11 cellular contexts compared by ENCODE assay signal in genomic region chr2:8821276-8822217, GRCh38. TPM values are rescaled to one million over a fixed set of nuclear protein-coding genes. Genes with fewer than 3 reads are reported as not detected.
DNase-seq lines count a peak whose midpoint lies in the region; ATAC-seq and TF ChIP-seq lines count a peak whose summit lies in the region.
"Had no signal": no experiment of that assay in that cellular context is flagged by ENCODE, and none has a peak within 500 bp of the region (broad histone marks: within the 10 kb centered on the region; RNA-seq: fewer than 3 reads in every experiment).

No MANE protein-coding gene starts in this region.

- H3K9me3 ChIP-seq in T-helper 17 cell (ENCODE audit: control insufficient read depth, low read length, poor library complexity, severe bottlenecking) (no peaks in the 10 kb centered on the region), testis (no peaks in the 10 kb centered on the region)

- intact Hi-C loops in Right ventricle myocardium superior (cut with DNase I) (no loop called here), testis (cut with DNase I; ENCODE audit: low total_unique reads) (no loop called here)

- CTCF ChIA-PET in activated CD4-positive, alpha-beta T cell treated with anti-CD3 and anti-CD28 coated beads, Interleukin-2, amount 10 ng/mL, durations not matched to agents 7 days and 5 days (lab: Charles Lee): interaction anchor here (1.1 to 1.6 kb wide), 4 partner anchors 11 to 25 kb away, joined by 3 to 4 read pairs (median 4); no protein-coding TSS in a partner anchor

- H3K4me1 ChIP-seq in testis: no peaks in the 10 kb centered on the region

- 58 to 63% methylated on average over 8 of the region's 8 CpGs for WGBS in testis, 2 donors

- H3K27me3 Mint-ChIP-seq in T-helper 17 cell: no peaks in the 10 kb centered on the region
- H3K27me3 Mint-ChIP-seq in activated CD4-positive, alpha-beta T cell treated with anti-CD3 and anti-CD28 coated beads, Interleukin-2, amount 10 ng/mL, durations not matched to agents 7 days and 5 days: no peaks in the 10 kb centered on the region
- H3K27me3 Mint-ChIP-seq: activated naive CD8-positive, alpha-beta T cell treated with anti-CD3 and anti-CD28 coated beads, Interleukin-2, amount 10 ng/mL, durations not matched to agents 7 days and 5 days had no signal

- POLR2A ChIA-PET in activated CD4-positive, alpha-beta T cell treated with anti-CD3 and anti-CD28 coated beads, Interleukin-2, amount 10 ng/mL, durations not matched to agents 7 days and 5 days (lab: Charles Lee): no interaction called here

- TF ChIP-seq POLR2A in testis (IDR thresholded peaks at IDR 0.05): no peak

- TF ChIP-seq CTCF in testis (IDR thresholded peaks at IDR 0.05): no peak

- peak overlapping the region; percentile 14 for H3K27ac Mint-ChIP-seq in T-helper 17 cell
- no peak overlapping the region for H3K27ac Mint-ChIP-seq in activated CD4-positive, alpha-beta T cell treated with anti-CD3 and anti-CD28 coated beads, Interleukin-2, amount 10 ng/mL, durations not matched to agents 7 days and 5 days
- H3K27ac Mint-ChIP-seq: activated naive CD8-positive, alpha-beta T cell treated with anti-CD3 and anti-CD28 coated beads, Interleukin-2, amount 10 ng/mL, durations not matched to agents 7 days and 5 days had no signal

- H3K9me3 Mint-ChIP-seq in activated CD4-positive, alpha-beta T cell treated with anti-CD3 and anti-CD28 coated beads, Interleukin-2, amount 10 ng/mL, durations not matched to agents 7 days and 5 days: no peaks in the 10 kb centered on the region
- H3K9me3 Mint-ChIP-seq: activated naive CD8-positive, alpha-beta T cell treated with anti-CD3 and anti-CD28 coated beads, Interleukin-2, amount 10 ng/mL, durations not matched to agents 7 days and 5 days had no signal

- peaks cover 5% of the 10 kb centered on the region for H3K4me1 Mint-ChIP-seq in T-helper 17 cell
- peaks cover 2% of the 10 kb centered on the region for H3K4me1 Mint-ChIP-seq in activated CD4-positive, alpha-beta T cell treated with anti-CD3 and anti-CD28 coated beads, Interleukin-2, amount 10 ng/mL, durations not matched to agents 7 days and 5 days

- peak overlapping the region in 1 of 2 donors; percentile 46 for H3K27ac ChIP-seq in testis

- ATAC-seq in T-helper 17 cell (no peak), Right ventricle myocardium superior (ENCODE audit: poor library complexity) (peak; percentile 94)

- no peaks in the 10 kb centered on the region for H3K27me3 ChIP-seq in testis

- peak in 10 of 14 donors; percentile 20 to 62 (median 36) for DNase-seq in C1 segment of cervical spinal cord (lab: John Stamatoyannopoulos, UW)
- DNase-seq in T-helper 17 cell: no peak
- peak; percentile 55 for DNase-seq in Right ventricle myocardium superior
- DNase-seq in pons (ENCODE audit: low spot score): peak; percentile 74
- DNase-seq in ACHN: no peak
- DNase-seq in testis: no peak
- DNase-seq in NCI-H524 treated with DMSO at 0.1 percent for 48 hours (lab: John Stamatoyannopoulos, UW): no peak
- DNase-seq in activated CD4-positive, alpha-beta T cell treated with anti-CD3 and anti-CD28 coated beads, Interleukin-2, amount 10 ng/mL, durations not matched to agents 7 days and 5 days: no peak
- DNase-seq: activated naive CD8-positive, alpha-beta T cell treated with anti-CD3 and anti-CD28 coated beads, Interleukin-2, amount 10 ng/mL, durations not matched to agents 7 days and 5 days; DND-41; NCI-H2081 had no signal

- in situ Hi-C loops in ACHN (cut with HindIII; ENCODE audit: low pct_ligation_motif_present, low pct_unique_long_range_greater_than_20kb, low sequenced_read_pairs): no loop called here

- H3K36me3 ChIP-seq in testis (ENCODE audit: low read depth, missing control alignments): no peaks in the 10 kb centered on the region

- H3K4me3 ChIP-seq in testis: no peak overlapping the region

- peaks cover 4% of the 10 kb centered on the region for H3K36me3 Mint-ChIP-seq in T-helper 17 cell (ENCODE audit: low read depth)
- peaks cover 11% of the 10 kb centered on the region for H3K36me3 Mint-ChIP-seq in activated CD4-positive, alpha-beta T cell treated with anti-CD3 and anti-CD28 coated beads, Interleukin-2, amount 10 ng/mL, durations not matched to agents 7 days and 5 days (ENCODE audit: low read depth)

- no peak overlapping the region for H3K4me3 Mint-ChIP-seq in T-helper 17 cell
- no peak overlapping the region for H3K4me3 Mint-ChIP-seq in activated CD4-positive, alpha-beta T cell treated with anti-CD3 and anti-CD28 coated beads, Interleukin-2, amount 10 ng/mL, durations not matched to agents 7 days and 5 days
- H3K4me3 Mint-ChIP-seq: activated naive CD8-positive, alpha-beta T cell treated with anti-CD3 and anti-CD28 coated beads, Interleukin-2, amount 10 ng/mL, durations not matched to agents 7 days and 5 days had no signal

RNA-seq across cellular contexts. Expression of gene KIDINS220, which starts 15.9 kb away (rescaled TPM):
- total RNA-seq in T-helper 17 cell (10 to 100 TPM; 33.2 to 44.5 TPM), Right ventricle myocardium superior (48.4 TPM), testis (10 to 100 TPM; 68.6 to 75.7 TPM)
- 25.5 TPM for polyA plus RNA-seq in testis (ENCODE audit: insufficient read depth, low read depth, low replicate concordance)
- total RNA-seq in activated CD4-positive, alpha-beta T cell treated with anti-CD3 and anti-CD28 coated beads, Interleukin-2, amount 10 ng/mL, durations not matched to agents 7 days and 5 days: 10 to 100 TPM; 36.3 TPM

Comparison
In these comparisons a context has a peak if more than half of its experiments do, and no peak if none do; other contexts are left out.
1. DNase-seq: peak in C1 segment of cervical spinal cord (10 of 14), Right ventricle myocardium superior (single experiment) and pons (single experiment); none in T-helper 17 cell (0 of 3), ACHN (single experiment), testis (single experiment), NCI-H524 treated with DMSO at 0.1 percent for 48 hours (single experiment) and activated CD4-positive, alpha-beta T cell treated with anti-CD3 and anti-CD28 coated beads, Interleukin-2, amount 10 ng/mL, durations not matched to agents 7 days and 5 days (single experiment).